Comparison of ENCODE assay signal across 28 cellular contexts in genomic region chrX:29254515-29254914, GRCh38.
"Had no signal": no experiment of that assay in that cellular context is flagged by ENCODE, and none has a peak within 500 bp of the region (broad histone marks: within the 10 kb centered on the region; RNA-seq: fewer than 3 reads in every experiment).

No MANE protein-coding gene starts in this region.

- H3K36me3 Mint-ChIP-seq: stimulated activated effector memory CD8-positive, alpha-beta T cell treated with anti-CD3 and anti-CD28 coated beads, Interleukin-12 subunit alpha, Interleukin-12 subunit beta, amount 100 ng/mL, for 72 hours; stimulated activated memory B cell treated with anti-CD40 and anti-IgM and Interleukin-4, amounts not matched to agents 10 μg/mL and 1 μg/mL and 100 μg/mL, for 72 hours; stimulated activated naive B cell treated with anti-CD40 and anti-IgM and Interleukin-4, amounts not matched to agents 10 μg/mL and 1 μg/mL and 100 μg/mL, for 72 hours; type B pancreatic cell had no signal

- H3K27ac Mint-ChIP-seq: stimulated activated effector memory CD8-positive, alpha-beta T cell treated with anti-CD3 and anti-CD28 coated beads, Interleukin-12 subunit alpha, Interleukin-12 subunit beta, amount 100 ng/mL, for 72 hours; stimulated activated memory B cell treated with anti-CD40 and anti-IgM and Interleukin-4, amounts not matched to agents 10 μg/mL and 1 μg/mL and 100 μg/mL, for 72 hours; stimulated activated naive B cell treated with anti-CD40 and anti-IgM and Interleukin-4, amounts not matched to agents 10 μg/mL and 1 μg/mL and 100 μg/mL, for 72 hours; stimulated activated naive CD8-positive, alpha-beta T cell treated with anti-CD3 and anti-CD28 coated beads, Interleukin-15, amount 100 ng/mL, for 72 hours; stimulated activated naive CD8-positive, alpha-beta T cell treated with anti-CD3 and anti-CD28 coated beads, Interleukin-15, Interleukin-2, amounts not matched to agents 100 ng/mL and 50 ng/mL, for 24 hours; type B pancreatic cell had no signal

- H3K9me3 ChIP-seq: stomach, suprapubic skin, testis, thoracic aorta, thyroid gland, tibial artery, tibial nerve, transverse colon, upper lobe of left lung, uterus, vagina had no signal

- H3K9me3 Mint-ChIP-seq: stimulated activated naive CD8-positive, alpha-beta T cell treated with anti-CD3 and anti-CD28 coated beads, Interleukin-15, amount 100 ng/mL, for 72 hours; stimulated activated naive CD8-positive, alpha-beta T cell treated with anti-CD3 and anti-CD28 coated beads, Interleukin-15, Interleukin-2, amounts not matched to agents 100 ng/mL and 50 ng/mL, for 24 hours; type B pancreatic cell had no signal

- H3K4me3 Mint-ChIP-seq: stimulated activated effector memory CD8-positive, alpha-beta T cell treated with anti-CD3 and anti-CD28 coated beads, Interleukin-12 subunit alpha, Interleukin-12 subunit beta, amount 100 ng/mL, for 72 hours; stimulated activated memory B cell treated with anti-CD40 and anti-IgM and Interleukin-4, amounts not matched to agents 10 μg/mL and 1 μg/mL and 100 μg/mL, for 72 hours; stimulated activated naive B cell treated with anti-CD40 and anti-IgM and Interleukin-4, amounts not matched to agents 10 μg/mL and 1 μg/mL and 100 μg/mL, for 72 hours; stimulated activated naive CD8-positive, alpha-beta T cell treated with anti-CD3 and anti-CD28 coated beads, Interleukin-15, amount 100 ng/mL, for 72 hours; stimulated activated naive CD8-positive, alpha-beta T cell treated with anti-CD3 and anti-CD28 coated beads, Interleukin-15, Interleukin-2, amounts not matched to agents 100 ng/mL and 50 ng/mL, for 24 hours; type B pancreatic cell had no signal

- H3K27ac ChIP-seq: stomach, suprapubic skin, testis, thoracic aorta, thyroid gland, tibial artery, tibial nerve, transverse colon, upper lobe of left lung, uterus, vagina had no signal

- H3K27me3 ChIP-seq: stomach, suprapubic skin, testis, thyroid gland, tibial artery, tibial nerve, transverse colon, upper lobe of left lung, uterus, vagina had no signal

- H3K27me3 Mint-ChIP-seq: stimulated activated memory B cell treated with anti-CD40 and anti-IgM and Interleukin-4, amounts not matched to agents 10 μg/mL and 1 μg/mL and 100 μg/mL, for 72 hours; stimulated activated naive B cell treated with anti-CD40 and anti-IgM and Interleukin-4, amounts not matched to agents 10 μg/mL and 1 μg/mL and 100 μg/mL, for 72 hours; stimulated activated naive CD8-positive, alpha-beta T cell treated with anti-CD3 and anti-CD28 coated beads, Interleukin-15, amount 100 ng/mL, for 72 hours; stimulated activated naive CD8-positive, alpha-beta T cell treated with anti-CD3 and anti-CD28 coated beads, Interleukin-15, Interleukin-2, amounts not matched to agents 100 ng/mL and 50 ng/mL, for 24 hours; type B pancreatic cell had no signal

- H3K4me1 Mint-ChIP-seq: stimulated activated effector memory CD8-positive, alpha-beta T cell treated with anti-CD3 and anti-CD28 coated beads, Interleukin-12 subunit alpha, Interleukin-12 subunit beta, amount 100 ng/mL, for 72 hours; stimulated activated memory B cell treated with anti-CD40 and anti-IgM and Interleukin-4, amounts not matched to agents 10 μg/mL and 1 μg/mL and 100 μg/mL, for 72 hours; stimulated activated naive B cell treated with anti-CD40 and anti-IgM and Interleukin-4, amounts not matched to agents 10 μg/mL and 1 μg/mL and 100 μg/mL, for 72 hours; stimulated activated naive CD8-positive, alpha-beta T cell treated with anti-CD3 and anti-CD28 coated beads, Interleukin-15, amount 100 ng/mL, for 72 hours had no signal

- H3K4me3 ChIP-seq: stomach, suprapubic skin, testis, thoracic aorta, thyroid gland, tibial artery, tibial nerve, transverse colon, upper lobe of left lung, uterus, vagina had no signal

- H3K4me1 ChIP-seq: stomach, suprapubic skin, testis, thyroid gland, transverse colon, upper lobe of left lung, uterus, vagina had no signal

- ATAC-seq: stimulated activated effector memory CD8-positive, alpha-beta T cell treated with anti-CD3 and anti-CD28 coated beads, Interleukin-12 subunit alpha, Interleukin-12 subunit beta, amount 100 ng/mL, for 72 hours; stimulated activated memory B cell treated with anti-CD40 and anti-IgM and Interleukin-4, amounts not matched to agents 10 μg/mL and 1 μg/mL and 100 μg/mL, for 72 hours; stimulated activated naive B cell treated with anti-CD40 and anti-IgM and Interleukin-4, amounts not matched to agents 10 μg/mL and 1 μg/mL and 100 μg/mL, for 72 hours; stimulated activated naive CD8-positive, alpha-beta T cell treated with anti-CD3 and anti-CD28 coated beads, Interleukin-15, amount 100 ng/mL, for 72 hours; stimulated activated naive CD8-positive, alpha-beta T cell treated with anti-CD3 and anti-CD28 coated beads, Interleukin-15, Interleukin-2, amounts not matched to agents 100 U/mL and 50 U/mL, for 24 hours had no signal

- DNase-seq: stimulated activated CD4-positive, alpha-beta T cell treated with anti-CD3 and anti-CD28 coated beads, Interleukin-2, amount 100 ng/mL, for 48 hours; stimulated activated CD4-positive, alpha-beta T cell treated with anti-CD3 and anti-CD28 coated beads, Interleukin-4, amount 100 ng/mL, for 1 hour; stimulated activated CD4-positive, alpha-beta T cell treated with anti-CD3 and anti-CD28 coated beads, Interleukin-4, amount 100 ng/mL, for 24 hours; stimulated activated CD4-positive, alpha-beta T cell treated with anti-CD3 and anti-CD28 coated beads, Interleukin-4, amount 100 ng/mL, for 4 hours; stimulated activated CD8-positive, alpha-beta memory T cell treated with anti-CD3 and anti-CD28 coated beads, Interleukin-4, amount 100 ng/mL, for 48 hours; stimulated activated naive B cell treated with anti-CD40 and anti-IgM and Interleukin-4, amounts not matched to agents 10 μg/mL and 1 μg/mL and 100 μg/mL, for 72 hours; stimulated activated naive CD4-positive, alpha-beta T cell; stimulated activated naive CD4-positive, alpha-beta T cell treated with Interleukin-2 at 50 U/mL for 16 hours; stimulated activated naive CD8-positive, alpha-beta T cell treated with anti-CD3 and anti-CD28 coated beads, Interleukin-15, amount 100 ng/mL, for 72 hours; stimulated activated naive CD8-positive, alpha-beta T cell treated with anti-CD3 and anti-CD28 coated beads, Interleukin-15, Interleukin-2, amounts not matched to agents 100 U/mL and 50 U/mL, for 24 hours; stomach; substantia nigra; testis; thyroid gland; tibial artery; transverse colon; trophoblast cell; upper lobe of left lung; uterus had no signal

- FAIRE-seq: urothelium cell line had no signal

- H3K36me3 ChIP-seq: stomach, suprapubic skin, thoracic aorta, thyroid gland, tibial artery, tibial nerve, transverse colon, upper lobe of left lung, uterus, vagina had no signal
